Comparison of ENCODE assay signal across 2 cellular contexts in genomic region chr17:77366558-77367245, GRCh38.
TF ChIP-seq lines count a peak whose summit lies in the region.

No MANE protein-coding gene starts in this region.

TF ChIP-seq in SK-N-SH, 30 proteins besides CTCF, POLR2A, EP300 and RAD21 (continued from another document):
- no peak for TF ChIP-seq IRF3 (IDR thresholded peaks at IDR 0.05; ENCODE audit: low read depth, low read length)
- TF ChIP-seq TCF12 (IDR thresholded peaks at IDR 0.05): no peak
- TF ChIP-seq RCOR1 (IDR thresholded peaks at IDR 0.05; ENCODE audit: low read length): no peak
- TF ChIP-seq SMC3 (IDR thresholded peaks at IDR 0.05; ENCODE audit: low read depth, low read length): no peak
- TF ChIP-seq FOXM1 (IDR thresholded peaks at IDR 0.05; ENCODE audit: low read depth): no peak
- TF ChIP-seq USF1 (IDR thresholded peaks at IDR 0.05; ENCODE audit: borderline replicate concordance, low read depth): no peak
- TF ChIP-seq MXI1 (IDR thresholded peaks at IDR 0.05; ENCODE audit: low read depth, low read length): no peak
- no peak for TF ChIP-seq TAF1 (IDR thresholded peaks at IDR 0.05; ENCODE audit: borderline replicate concordance, low read depth, low read length)
- TF ChIP-seq GABPA (IDR thresholded peaks at IDR 0.05; ENCODE audit: low read depth): no peak
- no peak for TF ChIP-seq GATA2 (CRISPR knock-in tag; IDR thresholded peaks at IDR 0.05)
- no peak for TF ChIP-seq NFIC (IDR thresholded peaks at IDR 0.05; ENCODE audit: borderline replicate concordance)
TF ChIP-seq in SK-N-SH: peak in this region for 0.

TF ChIP-seq in SK-N-SH treated with all-trans-retinoic acid at 6 μM for 48 hours, 23 proteins besides CTCF, POLR2A, EP300 and RAD21 (continued from another document):
- TF ChIP-seq PPARA (CRISPR knock-in tag; IDR thresholded peaks at IDR 0.05; ENCODE audit: borderline replicate concordance) (no peak), GLIS3 (CRISPR knock-in tag; IDR thresholded peaks at IDR 0.05) (no peak), ZNF8 (CRISPR knock-in tag; IDR thresholded peaks at IDR 0.05) (no peak)
- TF ChIP-seq, protein P1, sequence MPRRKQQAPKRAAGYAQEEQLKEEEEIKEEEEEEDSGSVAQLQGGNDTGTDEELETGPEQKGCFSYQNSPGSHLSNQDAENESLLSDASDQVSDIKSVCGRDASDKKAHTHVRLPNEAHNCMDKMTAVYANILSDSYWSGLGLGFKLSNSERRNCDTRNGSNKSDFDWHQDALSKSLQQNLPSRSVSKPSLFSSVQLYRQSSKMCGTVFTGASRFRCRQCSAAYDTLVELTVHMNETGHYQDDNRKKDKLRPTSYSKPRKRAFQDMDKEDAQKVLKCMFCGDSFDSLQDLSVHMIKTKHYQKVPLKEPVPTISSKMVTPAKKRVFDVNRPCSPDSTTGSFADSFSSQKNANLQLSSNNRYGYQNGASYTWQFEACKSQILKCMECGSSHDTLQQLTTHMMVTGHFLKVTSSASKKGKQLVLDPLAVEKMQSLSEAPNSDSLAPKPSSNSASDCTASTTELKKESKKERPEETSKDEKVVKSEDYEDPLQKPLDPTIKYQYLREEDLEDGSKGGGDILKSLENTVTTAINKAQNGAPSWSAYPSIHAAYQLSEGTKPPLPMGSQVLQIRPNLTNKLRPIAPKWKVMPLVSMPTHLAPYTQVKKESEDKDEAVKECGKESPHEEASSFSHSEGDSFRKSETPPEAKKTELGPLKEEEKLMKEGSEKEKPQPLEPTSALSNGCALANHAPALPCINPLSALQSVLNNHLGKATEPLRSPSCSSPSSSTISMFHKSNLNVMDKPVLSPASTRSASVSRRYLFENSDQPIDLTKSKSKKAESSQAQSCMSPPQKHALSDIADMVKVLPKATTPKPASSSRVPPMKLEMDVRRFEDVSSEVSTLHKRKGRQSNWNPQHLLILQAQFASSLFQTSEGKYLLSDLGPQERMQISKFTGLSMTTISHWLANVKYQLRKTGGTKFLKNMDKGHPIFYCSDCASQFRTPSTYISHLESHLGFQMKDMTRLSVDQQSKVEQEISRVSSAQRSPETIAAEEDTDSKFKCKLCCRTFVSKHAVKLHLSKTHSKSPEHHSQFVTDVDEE (CRISPR knock-in tag; IDR thresholded peaks at IDR 0.05): no peak
